11 cellular contexts compared by ENCODE assay signal in genomic region chr22:32360096-32360495, GRCh38. TPM values are rescaled to one million over a fixed set of nuclear protein-coding genes. Genes with fewer than 3 reads are reported as not detected.
"Had no signal": no experiment of that assay in that cellular context is flagged by ENCODE, and none has a peak within 500 bp of the region (broad histone marks: within the 10 kb centered on the region; RNA-seq: fewer than 3 reads in every experiment).

No MANE protein-coding gene starts in this region.

RNA-seq across cellular contexts. Expression of gene RFPL3, which starts 2.4 kb away (rescaled TPM):
- total RNA-seq: OCI-LY7, PC-3, PC-9, Peyer's patch, Right ventricle myocardium inferior, Right ventricle myocardium superior, RPMI7951, SJCRH30, SJSA1, SK-MEL-5 had no signal
- polyA plus RNA-seq: SK-N-SH had no signal
